ENCODE assay signal across 2 cellular contexts in genomic region chr4:121824171-121824527, GRCh38.
TF ChIP-seq lines count a peak whose summit lies in the region.

No MANE protein-coding gene starts in this region.

TF ChIP-seq in HCT116, 20 proteins besides CTCF, POLR2A, EP300 and RAD21:
- TF ChIP-seq EZH2phosphoT487 (IDR thresholded peaks at IDR 0.05; ENCODE audit: borderline replicate concordance), result no peak
- TF ChIP-seq CBX3 (IDR thresholded peaks at IDR 0.05; ENCODE audit: low read depth), result no peak
- no peak for TF ChIP-seq TCF7L2 (IDR thresholded peaks at IDR 0.05; ENCODE audit: borderline replicate concordance, extremely low read depth, insufficient read depth, insufficient read length)
- no peak for TF ChIP-seq ZBTB33 (IDR thresholded peaks at IDR 0.05; ENCODE audit: extremely low read depth, insufficient replicate concordance, low read length)

TF ChIP-seq in K562, 482 proteins besides CTCF, POLR2A, EP300 and RAD21:
- TF ChIP-seq POLR2H (tag; IDR thresholded peaks at IDR 0.05; ENCODE audit: low read depth) (peak; percentile 65), ZBTB11 (CRISPR knock-in tag; IDR thresholded peaks at IDR 0.05) (0 out of 6 replicates have a peak, but pooled peaks of 1 of the 3 experiments have one; percentile 16), ZNF134 (CRISPR knock-in tag; conservative IDR thresholded peaks at IDR 0.05) (0 out of 2 replicates have a peak, but pooled peaks have one; percentile 13), PHF8 (IDR thresholded peaks at IDR 0.05; ENCODE audit: borderline replicate concordance, low read length) (peak; percentile 36; the same call in 1 of the 2 replicates), TBL1XR1 (IDR thresholded peaks at IDR 0.05; ENCODE audit: low read length in 2 of 2) (0 out of 4 replicates have a peak, but pooled peaks of 1 of the 2 experiments have one; percentile 4), NR2F6 (CRISPR knock-in tag; IDR thresholded peaks at IDR 0.05) (0 out of 2 replicates have a peak, but pooled peaks have one; percentile 13), KLF16 (IDR thresholded peaks at IDR 0.05) (no peak), SMAD2 (IDR thresholded peaks at IDR 0.05; ENCODE audit: low read depth, low read length) (no peak), KLF6 (CRISPR knock-in tag; IDR thresholded peaks at IDR 0.05; ENCODE audit: borderline replicate concordance) (no peak), PATZ1 (CRISPR knock-in tag; IDR thresholded peaks at IDR 0.05; ENCODE audit: borderline replicate concordance) (no peak), TEAD1 (CRISPR knock-in tag; IDR thresholded peaks at IDR 0.05) (0 out of 4 replicates have a peak, but pooled peaks of 1 of the 2 experiments have one; percentile 7), CSDE1 (IDR thresholded peaks at IDR 0.05) (0 out of 4 replicates have a peak, but pooled peaks of 1 of the 2 experiments have one; percentile 1), NRF1 (conservative IDR thresholded peaks at IDR 0.05 in 1 of 2, IDR thresholded peaks at IDR 0.05 in 1 of 2) (peak; percentile 54 to 61), ZNF668 (CRISPR knock-in tag; IDR thresholded peaks at IDR 0.05) (no peak), NFRKB (IDR thresholded peaks at IDR 0.05; ENCODE audit: low read depth) (no peak), DACH1 (IDR thresholded peaks at IDR 0.05; ENCODE audit: partially characterized antibody) (peak; percentile 90), DEAF1 (CRISPR knock-in tag; IDR thresholded peaks at IDR 0.05) (peak; percentile 18; the same call in 1 of the 2 replicates), THRAP3 (IDR thresholded peaks at IDR 0.05; ENCODE audit: borderline replicate concordance) (no peak), AFF4 (CRISPR knock-in tag; IDR thresholded peaks at IDR 0.05) (no peak), CLOCK (CRISPR knock-in tag; IDR thresholded peaks at IDR 0.05; ENCODE audit: borderline replicate concordance) (no peak), SMARCA4 (IDR thresholded peaks at IDR 0.05) (0 out of 2 replicates have a peak, but pooled peaks have one; percentile 19), SMC3 (conservative IDR thresholded peaks at IDR 0.05; ENCODE audit: insufficient read depth, low read depth, low read length) (no peak), ZNF639 (CRISPR knock-in tag; conservative IDR thresholded peaks at IDR 0.05 in 1 of 2, IDR thresholded peaks at IDR 0.05 in 1 of 2) (no peak)
